ENCODE assay signal across 16 cellular contexts in the genomic region with DNA sequence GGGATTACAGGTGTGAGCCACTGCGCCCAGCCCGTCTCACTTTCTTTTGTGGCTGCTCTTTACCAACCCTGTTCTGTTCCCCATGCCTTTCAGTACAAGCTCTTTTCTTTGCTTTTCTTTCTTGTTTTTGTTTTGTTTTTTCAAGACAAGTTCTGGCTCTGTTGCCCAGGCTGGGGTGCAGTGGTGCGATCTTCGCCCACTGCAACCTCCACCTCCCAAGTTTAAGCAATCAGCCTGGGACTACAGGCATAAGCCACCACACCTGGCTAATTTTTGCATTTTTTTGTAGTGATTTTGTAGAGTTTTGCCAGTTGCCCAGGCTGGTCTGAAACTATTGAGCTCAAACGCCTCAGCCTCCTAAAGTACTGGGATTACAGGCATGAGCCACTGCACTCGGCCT.
"Had no signal": no experiment of that assay in that cellular context is flagged by ENCODE, and none has a peak within 500 bp of the region (broad histone marks: within the 10 kb centered on the region; RNA-seq: fewer than 3 reads in every experiment).

No MANE protein-coding gene starts in this region.

- DNase-seq: activated CD4-positive, alpha-beta T cell treated with anti-CD3 and anti-CD28 coated beads, Interleukin-2, amount 10 ng/mL, durations not matched to agents 24 days and 14 days; activated CD4-positive, CD25-positive, alpha-beta regulatory T cell; activated effector memory CD4-positive, alpha-beta T cell treated with Interleukin-2 at 50 U/mL for 16 hours; brain microvascular endothelial cell; cortex of kidney; effector CD4-positive, alpha-beta T cell; islet precursor cell; occipital lobe; right cardiac atrium; small intestine; stimulated activated CD4-positive, alpha-beta T cell treated with anti-CD3 and anti-CD28 coated beads, Interleukin-4, amount 100 ng/mL, for 24 hours; stimulated activated naive CD8-positive, alpha-beta T cell treated with anti-CD3 and anti-CD28 coated beads, Interleukin-15, Interleukin-2, amounts not matched to agents 100 U/mL and 50 U/mL, for 24 hours; trophoblast cell had no signal

- H3K27ac Mint-ChIP-seq: activated CD4-positive, alpha-beta T cell treated with anti-CD3 and anti-CD28 coated beads, Interleukin-2, amount 10 ng/mL, durations not matched to agents 24 days and 14 days had no signal

- H3K9me3 Mint-ChIP-seq: activated CD4-positive, alpha-beta T cell treated with anti-CD3 and anti-CD28 coated beads, Interleukin-2, amount 10 ng/mL, durations not matched to agents 24 days and 14 days; activated naive CD4-positive, alpha-beta T cell treated with anti-CD3 and anti-CD28 coated beads, Interleukin-2, amount 50 U/mL, for 72 hours had no signal

- H3K4me3 Mint-ChIP-seq: activated CD4-positive, alpha-beta T cell treated with anti-CD3 and anti-CD28 coated beads, Interleukin-2, amount 10 ng/mL, durations not matched to agents 24 days and 14 days had no signal

- ATAC-seq: activated naive CD4-positive, alpha-beta T cell treated with anti-CD3 and anti-CD28 coated beads, Interleukin-2, amount 50 U/mL, for 72 hours; right cardiac atrium; stimulated activated naive CD8-positive, alpha-beta T cell treated with anti-CD3 and anti-CD28 coated beads, Interleukin-15, Interleukin-2, amounts not matched to agents 100 U/mL and 50 U/mL, for 24 hours had no signal

- H3K27ac ChIP-seq: brain microvascular endothelial cell, esophagus muscularis mucosa, prostate gland had no signal
